In the genomic region with DNA sequence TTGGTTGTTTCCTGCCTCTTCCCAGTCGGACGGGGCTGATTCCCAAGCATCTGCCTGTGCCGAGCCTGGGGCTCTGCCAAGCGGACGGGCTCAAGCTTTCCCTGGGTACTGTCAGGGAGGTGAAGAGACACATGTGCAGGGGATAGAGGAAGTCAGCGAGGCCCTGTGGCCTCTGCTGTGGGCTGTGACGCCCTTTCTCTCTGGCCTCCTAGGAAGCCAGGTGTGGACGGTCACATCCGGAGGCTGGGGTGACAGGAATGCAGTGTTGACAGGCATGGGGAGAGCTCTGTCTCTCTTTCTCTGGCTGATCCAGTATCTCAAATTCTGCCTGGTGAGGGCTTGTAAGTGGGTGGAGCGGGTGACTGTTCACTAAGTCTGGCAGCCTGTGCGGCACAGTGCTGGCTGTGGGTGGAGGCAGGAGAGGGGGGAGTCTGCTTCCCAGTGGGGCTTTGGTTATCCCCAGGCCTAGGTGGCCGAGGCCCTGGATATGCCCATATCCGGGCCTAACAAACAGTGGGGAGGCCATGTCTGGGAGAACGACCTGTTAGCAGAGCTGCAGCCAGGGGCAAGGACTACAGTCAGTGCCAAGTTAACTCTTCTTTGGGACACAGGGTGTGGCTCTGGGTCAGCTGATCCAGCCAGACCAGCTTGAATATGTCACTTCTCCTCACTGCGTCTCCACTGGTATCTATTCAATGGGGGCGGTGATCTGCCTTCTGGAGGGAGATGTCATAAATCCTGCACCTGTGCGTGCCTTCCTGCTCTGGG, we compare ENCODE assay signal across 10 cellular contexts. TPM values are rescaled to one million over a fixed set of nuclear protein-coding genes. Genes with fewer than 3 reads are reported as not detected.
DNase-seq lines count a peak whose midpoint lies in the region; ATAC-seq and TF ChIP-seq lines count a peak whose summit lies in the region.
"Had no signal": no experiment of that assay in that cellular context is flagged by ENCODE, and none has a peak within 500 bp of the region (broad histone marks: within the 10 kb centered on the region; RNA-seq: fewer than 3 reads in every experiment).

No MANE protein-coding gene starts in this region.

- CTCF ChIA-PET in CD8-positive, alpha-beta memory T cell (lab: Charles Lee): no interaction called here

- intact Hi-C loops in ascending aorta (cut with DNase I): loop anchor here (5.0 kb wide), 1 partner anchor 276 kb away; the partner anchor contains the start of gene IFT27

- H3K36me3 Mint-ChIP-seq in CD8-positive, alpha-beta memory T cell: peaks cover 0 to 47% (median 4%) of the 10 kb centered on the region in 3 donors
- peaks cover 5% of the 10 kb centered on the region for H3K36me3 Mint-ChIP-seq in neural progenitor cell

- peak overlapping the region in 3 of 8 donors; percentile 33 to 85 (median 38) for H3K27ac Mint-ChIP-seq in CD8-positive, alpha-beta memory T cell
- H3K27ac Mint-ChIP-seq in neural progenitor cell: no peak overlapping the region

- no peaks in the 10 kb centered on the region for H3K9me3 ChIP-seq in CD8-positive, alpha-beta memory T cell (ENCODE audit: low read length)
- no peaks in the 10 kb centered on the region for H3K9me3 ChIP-seq in NT2/D1 (ENCODE audit: insufficient read depth, low read length)
- no peaks in the 10 kb centered on the region for H3K9me3 ChIP-seq in neural progenitor cell (ENCODE audit: low read depth)
- no peaks in the 10 kb centered on the region for H3K9me3 ChIP-seq in ascending aorta

- H4K20me1 ChIP-seq in neural progenitor cell (ENCODE audit: low read depth): peaks cover 5% of the 10 kb centered on the region

- no peak for DNase-seq in CD8-positive, alpha-beta memory T cell
- no peak for DNase-seq in NT2/D1 (ENCODE audit: low read depth, low spot score)
- no peak for DNase-seq in neural progenitor cell (ENCODE audit: low spot score)
- DNase-seq in epidermal melanocyte (ENCODE audit: insufficient read length, low spot score): no peak
- no peak for DNase-seq in stimulated activated CD4-positive, alpha-beta T cell treated with anti-CD3 and anti-CD28 coated beads, Interleukin-4, amount 100 ng/mL, for 4 hours
- no peak for DNase-seq in ascending aorta (ENCODE audit: low spot score in 2 of 2)
- DNase-seq: EL had no signal

- peaks cover 10% of the 10 kb centered on the region for H3K4me1 ChIP-seq in CD8-positive, alpha-beta memory T cell (ENCODE audit: insufficient read depth, low read length)
- H3K4me1 ChIP-seq in NT2/D1 (ENCODE audit: insufficient read depth, insufficient read length) (peaks cover 3% of the 10 kb centered on the region), neural progenitor cell (peaks cover 5% of the 10 kb centered on the region), ascending aorta (peaks cover 6 to 8% of the 10 kb centered on the region in 2 donors)

- H3K27me3 ChIP-seq in CD8-positive, alpha-beta memory T cell (ENCODE audit: insufficient read depth, low read length, poor library complexity, severe bottlenecking): no peaks in the 10 kb centered on the region
- H3K27me3 ChIP-seq in NT2/D1 (ENCODE audit: insufficient read depth, insufficient read length): no peaks in the 10 kb centered on the region
- H3K27me3 ChIP-seq in neural progenitor cell: peaks cover 12% of the 10 kb centered on the region
- no peaks in the 10 kb centered on the region for H3K27me3 ChIP-seq in ascending aorta

- no peak overlapping the region for H3K4me2 ChIP-seq in neural progenitor cell

- peak overlapping the region; percentile 8 for H3K9ac ChIP-seq in NT2/D1 (ENCODE audit: insufficient read length, low read depth)
- H3K9ac ChIP-seq in neural progenitor cell: no peak overlapping the region

- no peak overlapping the region for H3K4me3 ChIP-seq in CD8-positive, alpha-beta memory T cell (ENCODE audit: low read length)
- H3K4me3 ChIP-seq in NT2/D1 (ENCODE audit: insufficient read length, low read depth): no peak overlapping the region
- no peak overlapping the region for H3K4me3 ChIP-seq in neural progenitor cell
- H3K4me3 ChIP-seq in ascending aorta: no peak overlapping the region
- H3K4me3 ChIP-seq: K562 had no signal

- H3K4me1 Mint-ChIP-seq in CD8-positive, alpha-beta memory T cell: peaks cover 6 to 20% (median 11%) of the 10 kb centered on the region in 3 donors
- peaks cover 15% of the 10 kb centered on the region for H3K4me1 Mint-ChIP-seq in neural progenitor cell

- peak overlapping the region in 5 of 7 donors; percentile 57 to 88 (median 82) for H3K4me3 Mint-ChIP-seq in CD8-positive, alpha-beta memory T cell
- peak overlapping the region; percentile 90 for H3K4me3 Mint-ChIP-seq in neural progenitor cell

- no peaks in the 10 kb centered on the region for H3K27me3 Mint-ChIP-seq in CD8-positive, alpha-beta memory T cell
- no peaks in the 10 kb centered on the region for H3K27me3 Mint-ChIP-seq in neural progenitor cell (ENCODE audit: insufficient read depth, low read depth)

- POLR2A ChIA-PET in CD8-positive, alpha-beta memory T cell (lab: Charles Lee): no interaction called here

- no peaks in the 10 kb centered on the region for H3K79me2 ChIP-seq in neural progenitor cell (ENCODE audit: low read depth)

- H3K36me3 ChIP-seq in CD8-positive, alpha-beta memory T cell (ENCODE audit: insufficient read depth, low read length): peaks cover 11% of the 10 kb centered on the region
- H3K36me3 ChIP-seq in NT2/D1 (ENCODE audit: insufficient read depth, insufficient read length, low read length) (peaks cover 38% of the 10 kb centered on the region), neural progenitor cell (no peaks in the 10 kb centered on the region), ascending aorta (peaks cover 13 to 33% of the 10 kb centered on the region in 2 donors)

- H3K9me3 Mint-ChIP-seq in CD8-positive, alpha-beta memory T cell: no peaks in the 10 kb centered on the region
- H3K9me3 Mint-ChIP-seq in neural progenitor cell: no peaks in the 10 kb centered on the region

- no peak for TF ChIP-seq CTCF in neural progenitor cell (IDR thresholded peaks at IDR 0.05)
- TF ChIP-seq CTCF in ascending aorta (IDR thresholded peaks at IDR 0.05): no peak

- H3F3A ChIP-seq in neural progenitor cell (ENCODE audit: low read depth): peaks cover 8% of the 10 kb centered on the region

- no peak overlapping the region for H2AFZ ChIP-seq in neural progenitor cell (replicated peaks)

- ATAC-seq in esophagus mucosa: peak; percentile 24

- H3K27ac ChIP-seq in CD8-positive, alpha-beta memory T cell (ENCODE audit: low read depth, low read length): no peak overlapping the region
- no peak overlapping the region for H3K27ac ChIP-seq in neural progenitor cell
- H3K27ac ChIP-seq in ascending aorta: no peak overlapping the region

RNA-seq across cellular contexts. Expression of gene KCTD17, which starts 2.0 kb away (rescaled TPM):
- 10 to 100 TPM; 40.8 to 44.8 TPM for total RNA-seq in CD8-positive, alpha-beta memory T cell
- 12.9 TPM for polyA plus RNA-seq in CD8-positive, alpha-beta memory T cell
- total RNA-seq in esophagus mucosa (3.9 TPM), neural progenitor cell (ENCODE audit: low replicate concordance) (17.5 and 44.1 TPM in 2 replicates), ascending aorta (34.9 TPM)

RNA-seq across cellular contexts. Expression of gene MPST, which starts 34.0 kb away (rescaled TPM):
- total RNA-seq in CD8-positive, alpha-beta memory T cell: 10 to 100 TPM; 16.6 to 17.8 TPM
- polyA plus RNA-seq in CD8-positive, alpha-beta memory T cell: 20.0 TPM
- total RNA-seq in esophagus mucosa (78.0 TPM), neural progenitor cell (ENCODE audit: low replicate concordance) (36.9 and 157 TPM in 2 replicates), ascending aorta (113 TPM)

RNA-seq across cellular contexts. Expression of gene TST, which starts 34.2 kb away (rescaled TPM):
- 1 to 10 TPM; 3.7 to 5.1 TPM for total RNA-seq in CD8-positive, alpha-beta memory T cell
- 0.75 TPM for polyA plus RNA-seq in CD8-positive, alpha-beta memory T cell
- total RNA-seq in esophagus mucosa (83.2 TPM), neural progenitor cell (ENCODE audit: low replicate concordance) (21.5 and 53.4 TPM in 2 replicates), ascending aorta (22.7 TPM)

RNA-seq across cellular contexts. Expression of gene TMPRSS6, which starts 56.0 kb away (rescaled TPM):
- under 1 TPM; 0.42 to 0.68 TPM for total RNA-seq in CD8-positive, alpha-beta memory T cell
- 0.16 TPM for polyA plus RNA-seq in CD8-positive, alpha-beta memory T cell
- not detected for total RNA-seq in esophagus mucosa
- not detected in 2 replicates for total RNA-seq in neural progenitor cell (ENCODE audit: low replicate concordance)
- total RNA-seq in ascending aorta: not detected
- total RNA-seq: K562, OCI-LY7 had no signal
